In the genomic region with DNA sequence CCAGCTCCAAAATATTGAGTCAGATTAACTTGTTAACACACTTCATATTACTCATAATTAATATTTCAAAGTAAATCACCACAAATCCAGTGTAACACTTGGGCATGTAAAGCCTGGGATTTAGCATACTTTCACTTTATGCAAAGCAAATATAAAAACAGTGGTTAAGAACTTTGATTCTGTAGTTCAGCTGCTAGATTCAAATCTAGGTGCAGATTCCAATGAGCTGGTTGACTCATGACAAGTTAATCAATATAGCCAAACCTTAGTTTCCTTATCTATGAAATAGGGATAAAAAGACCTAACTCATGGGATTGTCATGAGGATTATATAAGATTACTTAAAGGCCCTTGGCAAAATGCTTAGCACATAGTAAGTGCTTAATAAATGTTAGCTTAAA, we compare ENCODE assay signal across 18 cellular contexts. TPM values are rescaled to one million over a fixed set of nuclear protein-coding genes. Genes with fewer than 3 reads are reported as not detected.
A peak's percentile ranks its signal among the peaks of the same experiment; 100 is the strongest.
DNase-seq lines count a peak whose midpoint lies in the region; ATAC-seq and TF ChIP-seq lines count a peak whose summit lies in the region.
"Had no signal": no experiment of that assay in that cellular context is flagged by ENCODE, and none has a peak within 500 bp of the region (broad histone marks: within the 10 kb centered on the region; RNA-seq: fewer than 3 reads in every experiment).

No MANE protein-coding gene starts in this region.

- H3K36me3 Mint-ChIP-seq in endodermal cell (ENCODE audit: low read depth): peaks cover 24% of the 10 kb centered on the region
- H3K36me3 Mint-ChIP-seq in memory B cell: no peaks in the 10 kb centered on the region
- H3K36me3 Mint-ChIP-seq: CD8-positive, alpha-beta T cell had no signal

- H3K27me3 ChIP-seq in left ventricle myocardium inferior (ENCODE audit: low read depth) (no peaks in the 10 kb centered on the region), endodermal cell (ENCODE audit: control insufficient read depth, insufficient read depth, low read length, poor library complexity, severe bottlenecking) (no peaks in the 10 kb centered on the region), testis (no peaks in the 10 kb centered on the region), gastroesophageal sphincter (no peaks in the 10 kb centered on the region)
- H3K27me3 ChIP-seq: BLaER1 treated with 17β-estradiol and CSF1 and Interleukin-3, amounts not matched to agents 10 nM and 100 nM had no signal

- no peak for TF ChIP-seq EP300 in gastroesophageal sphincter (IDR thresholded peaks at IDR 0.05)

- H3K27ac Mint-ChIP-seq in endodermal cell (peak overlapping the region; percentile 40), memory B cell (peak overlapping the region; percentile 28)
- H3K27ac Mint-ChIP-seq: B cell; CD8-positive, alpha-beta T cell had no signal

- no peaks in the 10 kb centered on the region for H3K9me3 Mint-ChIP-seq in endodermal cell
- no peaks in the 10 kb centered on the region for H3K9me3 Mint-ChIP-seq in memory B cell
- H3K9me3 Mint-ChIP-seq: CD8-positive, alpha-beta T cell had no signal

- no peak for ATAC-seq in memory B cell (ENCODE audit: low read depth)
- ATAC-seq in gastroesophageal sphincter: no peak
- ATAC-seq: CD8-positive, alpha-beta T cell; GM12878 had no signal

- TF ChIP-seq CTCF in left ventricle myocardium inferior (IDR thresholded peaks at IDR 0.05; ENCODE audit: borderline replicate concordance) (no peak), endodermal cell (conservative IDR thresholded peaks at IDR 0.05) (no peak), testis (IDR thresholded peaks at IDR 0.05) (no peak), gastroesophageal sphincter (IDR thresholded peaks at IDR 0.05) (no peak)

- no peaks in the 10 kb centered on the region for H3K27me3 Mint-ChIP-seq in endodermal cell (ENCODE audit: insufficient read depth)
- H3K27me3 Mint-ChIP-seq in memory B cell: no peaks in the 10 kb centered on the region
- H3K27me3 Mint-ChIP-seq: B cell had no signal

- H3K9me3 ChIP-seq in left ventricle myocardium inferior (replicated peaks): peaks cover 8% of the 10 kb centered on the region
- peaks cover 8% of the 10 kb centered on the region for H3K9me3 ChIP-seq in endodermal cell (ENCODE audit: control insufficient read depth, low read length)
- no peaks in the 10 kb centered on the region for H3K9me3 ChIP-seq in testis
- H3K9me3 ChIP-seq in gastroesophageal sphincter: no peaks in the 10 kb centered on the region
- H3K9me3 ChIP-seq: BLaER1 treated with 17β-estradiol and CSF1 and Interleukin-3, amounts not matched to agents 10 nM and 100 nM; HAP-1 had no signal

- H3K4me1 Mint-ChIP-seq in endodermal cell (peaks cover 61% of the 10 kb centered on the region), memory B cell (peaks cover 6% of the 10 kb centered on the region)

- intact Hi-C loops in left ventricle myocardium inferior (cut with micrococcal nuclease) (no loop called here), cardiac septum (cut with DNase I) (no loop called here), testis (cut with DNase I; ENCODE audit: low total_unique reads) (no loop called here)

- no peaks in the 10 kb centered on the region for H3K36me3 ChIP-seq in left ventricle myocardium inferior
- peaks cover 28% of the 10 kb centered on the region for H3K36me3 ChIP-seq in endodermal cell (ENCODE audit: control insufficient read depth, insufficient read depth, low read length)
- no peaks in the 10 kb centered on the region for H3K36me3 ChIP-seq in testis (ENCODE audit: low read depth, missing control alignments)
- no peaks in the 10 kb centered on the region for H3K36me3 ChIP-seq in gastroesophageal sphincter
- H3K36me3 ChIP-seq: BLaER1 treated with 17β-estradiol and CSF1 and Interleukin-3, amounts not matched to agents 10 nM and 100 nM; HAP-1 had no signal

- no peak for DNase-seq in left ventricle myocardium inferior
- no peak for DNase-seq in cardiac septum (ENCODE audit: low spot score)
- no peak for DNase-seq in endodermal cell
- no peak for DNase-seq in memory B cell (ENCODE audit: low spot score in 2 of 2)
- no peak for DNase-seq in testis
- no peak for DNase-seq in T-helper 9 cell
- DNase-seq: Calu3; CD8-positive, alpha-beta T cell; DMS 273 treated with DMSO at 0.1 percent for 48 hours; DMS53; DND-41; EL had no signal

- H3K4me3 ChIP-seq in left ventricle myocardium inferior (no peak overlapping the region), endodermal cell (ENCODE audit: low read length) (no peak overlapping the region), testis (no peak overlapping the region), gastroesophageal sphincter (no peak overlapping the region)
- H3K4me3 ChIP-seq: BLaER1 treated with 17β-estradiol and CSF1 and Interleukin-3, amounts not matched to agents 10 nM and 100 nM; GM12878; HAP-1 had no signal

- H3K9ac ChIP-seq in endodermal cell (ENCODE audit: extremely low read depth, low read length, poor library complexity, severe bottlenecking): no peak overlapping the region
- H3K9ac ChIP-seq: BLaER1 treated with 17β-estradiol and CSF1 and Interleukin-3, amounts not matched to agents 10 nM and 100 nM had no signal

- H3K4me3 Mint-ChIP-seq in endodermal cell (no peak overlapping the region), memory B cell (no peak overlapping the region)
- H3K4me3 Mint-ChIP-seq: B cell; CD8-positive, alpha-beta T cell had no signal

- peak overlapping the region; percentile 52 for H3K27ac ChIP-seq in left ventricle myocardium inferior (replicated peaks)
- no peak overlapping the region for H3K27ac ChIP-seq in endodermal cell (ENCODE audit: low read depth, low read length)
- no peak overlapping the region for H3K27ac ChIP-seq in testis
- no peak overlapping the region for H3K27ac ChIP-seq in gastroesophageal sphincter
- H3K27ac ChIP-seq: BLaER1 treated with 17β-estradiol and CSF1 and Interleukin-3, amounts not matched to agents 10 nM and 100 nM had no signal

- TF ChIP-seq POLR2A in testis (IDR thresholded peaks at IDR 0.05) (no peak), gastroesophageal sphincter (IDR thresholded peaks at IDR 0.05) (no peak)

- peaks cover 44% of the 10 kb centered on the region for H3K4me1 ChIP-seq in left ventricle myocardium inferior
- H3K4me1 ChIP-seq in endodermal cell (ENCODE audit: control insufficient read depth, insufficient read depth, low read length): peaks cover 23% of the 10 kb centered on the region
- H3K4me1 ChIP-seq in testis: no peaks in the 10 kb centered on the region
- H3K4me1 ChIP-seq in gastroesophageal sphincter: no peaks in the 10 kb centered on the region
- H3K4me1 ChIP-seq: HAP-1 had no signal

RNA-seq across cellular contexts. Expression of gene ARHGAP42, which starts 45.9 kb away (rescaled TPM):
- total RNA-seq in left ventricle myocardium inferior: 11.1 TPM
- total RNA-seq in cardiac septum: 12.0 TPM
- total RNA-seq in endodermal cell: 100 to 1,000 TPM; 164 to 176 TPM
- polyA plus RNA-seq in endodermal cell (2013, experiment 1 of 2): 25.5 TPM
- polyA plus RNA-seq in endodermal cell (2013, experiment 2 of 2): 31.0 TPM
- total RNA-seq in testis: 10 to 100 TPM in 1 of 2 donors, 1 to 10 TPM in 1; 9.8 to 12.1 TPM
- polyA plus RNA-seq in testis (ENCODE audit: insufficient read depth, low read depth, low replicate concordance): 10.4 TPM
- 10 to 100 TPM in 2 of 4 donors, 1 to 10 TPM in 2; 6.3 to 29.1 (median 9.9) TPM for total RNA-seq in gastroesophageal sphincter
- total RNA-seq: G401 had no signal

Comparison
In these comparisons a context has a peak if more than half of its experiments do, and no peak if none do; other contexts are left out.
1. RNA of gene ARHGAP42, which starts 45.9 kb away (total RNA-seq): 164 to 176 TPM in endodermal cell; 6.3 to 29.1 TPM in gastroesophageal sphincter, 9.8 to 12.1 TPM in testis, 12.0 TPM in cardiac septum (single experiment) and 11.1 TPM in left ventricle myocardium inferior (single experiment); every median in the first group is over 4 times any median in the second.